Comparison of ENCODE assay signal across 1 cellular context in the genomic region with DNA sequence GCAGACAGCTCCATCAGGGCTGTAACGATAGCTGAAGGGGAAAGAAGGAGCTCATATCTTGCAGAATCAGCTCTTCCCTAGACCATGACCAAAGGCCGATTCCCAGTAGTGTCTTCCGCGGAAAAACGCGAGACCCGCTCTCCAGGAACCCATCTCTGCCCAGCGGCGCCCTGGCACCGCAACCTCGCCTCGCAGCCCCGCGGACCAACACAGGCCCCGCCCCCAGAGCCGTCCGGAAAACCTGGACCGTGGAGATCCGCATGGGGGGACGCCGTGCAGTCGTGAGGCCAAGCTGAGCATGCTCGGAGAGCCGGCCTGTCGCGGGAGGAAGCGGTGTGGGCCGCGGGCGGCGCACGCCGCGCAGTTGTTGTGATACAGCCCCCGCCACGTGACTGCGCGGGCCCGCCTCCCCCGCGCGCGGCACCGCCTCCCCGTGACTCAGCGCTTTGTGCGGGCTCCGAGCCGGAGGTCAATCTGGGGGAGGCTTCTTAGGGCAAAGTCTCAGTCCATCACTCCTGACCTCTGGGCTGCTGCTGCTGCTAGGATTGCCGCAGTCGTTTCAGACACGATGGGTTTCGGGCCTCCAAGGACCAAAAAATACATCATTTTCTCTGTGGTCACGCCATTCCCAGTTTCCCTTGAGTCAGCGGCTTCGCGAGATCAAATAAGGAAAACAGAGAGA.
TF ChIP-seq lines count a peak whose summit lies in the region.

No MANE protein-coding gene starts in this region.

TF ChIP-seq in WTC11, 78 proteins besides CTCF, POLR2A, EP300 and RAD21 (continued from another document and continues in another):
- TF ChIP-seq, protein P1, sequence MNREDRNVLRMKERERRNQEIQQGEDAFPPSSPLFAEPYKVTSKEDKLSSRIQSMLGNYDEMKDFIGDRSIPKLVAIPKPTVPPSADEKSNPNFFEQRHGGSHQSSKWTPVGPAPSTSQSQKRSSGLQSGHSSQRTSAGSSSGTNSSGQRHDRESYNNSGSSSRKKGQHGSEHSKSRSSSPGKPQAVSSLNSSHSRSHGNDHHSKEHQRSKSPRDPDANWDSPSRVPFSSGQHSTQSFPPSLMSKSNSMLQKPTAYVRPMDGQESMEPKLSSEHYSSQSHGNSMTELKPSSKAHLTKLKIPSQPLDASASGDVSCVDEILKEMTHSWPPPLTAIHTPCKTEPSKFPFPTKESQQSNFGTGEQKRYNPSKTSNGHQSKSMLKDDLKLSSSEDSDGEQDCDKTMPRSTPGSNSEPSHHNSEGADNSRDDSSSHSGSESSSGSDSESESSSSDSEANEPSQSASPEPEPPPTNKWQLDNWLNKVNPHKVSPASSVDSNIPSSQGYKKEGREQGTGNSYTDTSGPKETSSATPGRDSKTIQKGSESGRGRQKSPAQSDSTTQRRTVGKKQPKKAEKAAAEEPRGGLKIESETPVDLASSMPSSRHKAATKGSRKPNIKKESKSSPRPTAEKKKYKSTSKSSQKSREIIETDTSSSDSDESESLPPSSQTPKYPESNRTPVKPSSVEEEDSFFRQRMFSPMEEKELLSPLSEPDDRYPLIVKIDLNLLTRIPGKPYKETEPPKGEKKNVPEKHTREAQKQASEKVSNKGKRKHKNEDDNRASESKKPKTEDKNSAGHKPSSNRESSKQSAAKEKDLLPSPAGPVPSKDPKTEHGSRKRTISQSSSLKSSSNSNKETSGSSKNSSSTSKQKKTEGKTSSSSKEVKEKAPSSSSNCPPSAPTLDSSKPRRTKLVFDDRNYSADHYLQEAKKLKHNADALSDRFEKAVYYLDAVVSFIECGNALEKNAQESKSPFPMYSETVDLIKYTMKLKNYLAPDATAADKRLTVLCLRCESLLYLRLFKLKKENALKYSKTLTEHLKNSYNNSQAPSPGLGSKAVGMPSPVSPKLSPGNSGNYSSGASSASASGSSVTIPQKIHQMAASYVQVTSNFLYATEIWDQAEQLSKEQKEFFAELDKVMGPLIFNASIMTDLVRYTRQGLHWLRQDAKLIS (CRISPR knock-in tag; IDR thresholded peaks at IDR 0.05; ENCODE audit: borderline replicate concordance): 0 out of 2 replicates have a peak, but pooled peaks have one; percentile 26
- TF ChIP-seq, protein P2, sequence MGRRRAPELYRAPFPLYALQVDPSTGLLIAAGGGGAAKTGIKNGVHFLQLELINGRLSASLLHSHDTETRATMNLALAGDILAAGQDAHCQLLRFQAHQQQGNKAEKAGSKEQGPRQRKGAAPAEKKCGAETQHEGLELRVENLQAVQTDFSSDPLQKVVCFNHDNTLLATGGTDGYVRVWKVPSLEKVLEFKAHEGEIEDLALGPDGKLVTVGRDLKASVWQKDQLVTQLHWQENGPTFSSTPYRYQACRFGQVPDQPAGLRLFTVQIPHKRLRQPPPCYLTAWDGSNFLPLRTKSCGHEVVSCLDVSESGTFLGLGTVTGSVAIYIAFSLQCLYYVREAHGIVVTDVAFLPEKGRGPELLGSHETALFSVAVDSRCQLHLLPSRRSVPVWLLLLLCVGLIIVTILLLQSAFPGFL (CRISPR knock-in tag; IDR thresholded peaks at IDR 0.05; ENCODE audit: borderline replicate concordance): no peak
- TF ChIP-seq ZNF121 (CRISPR knock-in tag; IDR thresholded peaks at IDR 0.05) (no peak), JAZF1 (CRISPR knock-in tag; IDR thresholded peaks at IDR 0.05) (no peak), ZNF317 (CRISPR knock-in tag; IDR thresholded peaks at IDR 0.05; ENCODE audit: borderline replicate concordance, low read depth) (no peak), USF1 (CRISPR knock-in tag; IDR thresholded peaks at IDR 0.05) (peak; percentile 97), CDX4 (CRISPR knock-in tag; IDR thresholded peaks at IDR 0.05; ENCODE audit: borderline replicate concordance) (no peak), PRRX2 (CRISPR knock-in tag; IDR thresholded peaks at IDR 0.05) (no peak), SOX15 (CRISPR knock-in tag; IDR thresholded peaks at IDR 0.05) (no peak), SMAD4 (CRISPR knock-in tag; IDR thresholded peaks at IDR 0.05) (no peak), STAT6 (CRISPR knock-in tag; conservative IDR thresholded peaks at IDR 0.05; ENCODE audit: low read depth) (no peak), FOXK1 (CRISPR knock-in tag; IDR thresholded peaks at IDR 0.05) (peak; percentile 99), NR3C1 (CRISPR knock-in tag; conservative IDR thresholded peaks at IDR 0.05; ENCODE audit: low read depth) (0 out of 2 replicates have a peak, but pooled peaks have one; percentile 59), NFYB (CRISPR knock-in tag; conservative IDR thresholded peaks at IDR 0.05; ENCODE audit: low read depth) (no peak), ATF6 (CRISPR knock-in tag; IDR thresholded peaks at IDR 0.05) (no peak), TEAD1 (CRISPR knock-in tag; IDR thresholded peaks at IDR 0.05) (peak; percentile 87), ARID4B (CRISPR knock-in tag; IDR thresholded peaks at IDR 0.05; ENCODE audit: borderline replicate concordance) (peak; percentile 85; the same call in 1 of the 2 replicates), FOXP1 (CRISPR knock-in tag; IDR thresholded peaks at IDR 0.05; ENCODE audit: borderline replicate concordance) (peak; percentile 95), ZBTB21 (CRISPR knock-in tag; IDR thresholded peaks at IDR 0.05; ENCODE audit: borderline replicate concordance) (no peak; the same call in 1 of the 2 replicates)
- TF ChIP-seq, protein P3, sequence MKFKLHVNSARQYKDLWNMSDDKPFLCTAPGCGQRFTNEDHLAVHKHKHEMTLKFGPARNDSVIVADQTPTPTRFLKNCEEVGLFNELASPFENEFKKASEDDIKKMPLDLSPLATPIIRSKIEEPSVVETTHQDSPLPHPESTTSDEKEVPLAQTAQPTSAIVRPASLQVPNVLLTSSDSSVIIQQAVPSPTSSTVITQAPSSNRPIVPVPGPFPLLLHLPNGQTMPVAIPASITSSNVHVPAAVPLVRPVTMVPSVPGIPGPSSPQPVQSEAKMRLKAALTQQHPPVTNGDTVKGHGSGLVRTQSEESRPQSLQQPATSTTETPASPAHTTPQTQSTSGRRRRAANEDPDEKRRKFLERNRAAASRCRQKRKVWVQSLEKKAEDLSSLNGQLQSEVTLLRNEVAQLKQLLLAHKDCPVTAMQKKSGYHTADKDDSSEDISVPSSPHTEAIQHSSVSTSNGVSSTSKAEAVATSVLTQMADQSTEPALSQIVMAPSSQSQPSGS (CRISPR knock-in tag; IDR thresholded peaks at IDR 0.05; ENCODE audit: borderline replicate concordance, low read depth): no peak
- TF ChIP-seq, protein P4, sequence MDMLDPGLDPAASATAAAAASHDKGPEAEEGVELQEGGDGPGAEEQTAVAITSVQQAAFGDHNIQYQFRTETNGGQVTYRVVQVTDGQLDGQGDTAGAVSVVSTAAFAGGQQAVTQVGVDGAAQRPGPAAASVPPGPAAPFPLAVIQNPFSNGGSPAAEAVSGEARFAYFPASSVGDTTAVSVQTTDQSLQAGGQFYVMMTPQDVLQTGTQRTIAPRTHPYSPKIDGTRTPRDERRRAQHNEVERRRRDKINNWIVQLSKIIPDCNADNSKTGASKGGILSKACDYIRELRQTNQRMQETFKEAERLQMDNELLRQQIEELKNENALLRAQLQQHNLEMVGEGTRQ (CRISPR knock-in tag; IDR thresholded peaks at IDR 0.05): peak; percentile 97
- TF ChIP-seq, protein P5, sequence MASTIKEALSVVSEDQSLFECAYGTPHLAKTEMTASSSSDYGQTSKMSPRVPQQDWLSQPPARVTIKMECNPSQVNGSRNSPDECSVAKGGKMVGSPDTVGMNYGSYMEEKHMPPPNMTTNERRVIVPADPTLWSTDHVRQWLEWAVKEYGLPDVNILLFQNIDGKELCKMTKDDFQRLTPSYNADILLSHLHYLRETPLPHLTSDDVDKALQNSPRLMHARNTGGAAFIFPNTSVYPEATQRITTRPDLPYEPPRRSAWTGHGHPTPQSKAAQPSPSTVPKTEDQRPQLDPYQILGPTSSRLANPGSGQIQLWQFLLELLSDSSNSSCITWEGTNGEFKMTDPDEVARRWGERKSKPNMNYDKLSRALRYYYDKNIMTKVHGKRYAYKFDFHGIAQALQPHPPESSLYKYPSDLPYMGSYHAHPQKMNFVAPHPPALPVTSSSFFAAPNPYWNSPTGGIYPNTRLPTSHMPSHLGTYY (CRISPR knock-in tag; IDR thresholded peaks at IDR 0.05): no peak
- TF ChIP-seq, protein P6, sequence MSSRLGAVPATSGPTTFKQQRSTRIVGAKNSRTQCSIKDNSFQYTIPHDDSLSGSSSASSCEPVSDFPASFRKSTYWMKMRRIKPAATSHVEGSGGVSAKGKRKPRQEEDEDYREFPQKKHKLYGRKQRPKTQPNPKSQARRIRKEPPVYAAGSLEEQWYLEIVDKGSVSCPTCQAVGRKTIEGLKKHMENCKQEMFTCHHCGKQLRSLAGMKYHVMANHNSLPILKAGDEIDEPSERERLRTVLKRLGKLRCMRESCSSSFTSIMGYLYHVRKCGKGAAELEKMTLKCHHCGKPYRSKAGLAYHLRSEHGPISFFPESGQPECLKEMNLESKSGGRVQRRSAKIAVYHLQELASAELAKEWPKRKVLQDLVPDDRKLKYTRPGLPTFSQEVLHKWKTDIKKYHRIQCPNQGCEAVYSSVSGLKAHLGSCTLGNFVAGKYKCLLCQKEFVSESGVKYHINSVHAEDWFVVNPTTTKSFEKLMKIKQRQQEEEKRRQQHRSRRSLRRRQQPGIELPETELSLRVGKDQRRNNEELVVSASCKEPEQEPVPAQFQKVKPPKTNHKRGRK (CRISPR knock-in tag; IDR thresholded peaks at IDR 0.05; ENCODE audit: borderline replicate concordance): no peak
- TF ChIP-seq, protein P7, sequence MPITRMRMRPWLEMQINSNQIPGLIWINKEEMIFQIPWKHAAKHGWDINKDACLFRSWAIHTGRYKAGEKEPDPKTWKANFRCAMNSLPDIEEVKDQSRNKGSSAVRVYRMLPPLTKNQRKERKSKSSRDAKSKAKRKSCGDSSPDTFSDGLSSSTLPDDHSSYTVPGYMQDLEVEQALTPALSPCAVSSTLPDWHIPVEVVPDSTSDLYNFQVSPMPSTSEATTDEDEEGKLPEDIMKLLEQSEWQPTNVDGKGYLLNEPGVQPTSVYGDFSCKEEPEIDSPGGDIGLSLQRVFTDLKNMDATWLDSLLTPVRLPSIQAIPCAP (CRISPR knock-in tag; IDR thresholded peaks at IDR 0.05): no peak
